1 cellular context compared by ENCODE assay signal in the genomic region with DNA sequence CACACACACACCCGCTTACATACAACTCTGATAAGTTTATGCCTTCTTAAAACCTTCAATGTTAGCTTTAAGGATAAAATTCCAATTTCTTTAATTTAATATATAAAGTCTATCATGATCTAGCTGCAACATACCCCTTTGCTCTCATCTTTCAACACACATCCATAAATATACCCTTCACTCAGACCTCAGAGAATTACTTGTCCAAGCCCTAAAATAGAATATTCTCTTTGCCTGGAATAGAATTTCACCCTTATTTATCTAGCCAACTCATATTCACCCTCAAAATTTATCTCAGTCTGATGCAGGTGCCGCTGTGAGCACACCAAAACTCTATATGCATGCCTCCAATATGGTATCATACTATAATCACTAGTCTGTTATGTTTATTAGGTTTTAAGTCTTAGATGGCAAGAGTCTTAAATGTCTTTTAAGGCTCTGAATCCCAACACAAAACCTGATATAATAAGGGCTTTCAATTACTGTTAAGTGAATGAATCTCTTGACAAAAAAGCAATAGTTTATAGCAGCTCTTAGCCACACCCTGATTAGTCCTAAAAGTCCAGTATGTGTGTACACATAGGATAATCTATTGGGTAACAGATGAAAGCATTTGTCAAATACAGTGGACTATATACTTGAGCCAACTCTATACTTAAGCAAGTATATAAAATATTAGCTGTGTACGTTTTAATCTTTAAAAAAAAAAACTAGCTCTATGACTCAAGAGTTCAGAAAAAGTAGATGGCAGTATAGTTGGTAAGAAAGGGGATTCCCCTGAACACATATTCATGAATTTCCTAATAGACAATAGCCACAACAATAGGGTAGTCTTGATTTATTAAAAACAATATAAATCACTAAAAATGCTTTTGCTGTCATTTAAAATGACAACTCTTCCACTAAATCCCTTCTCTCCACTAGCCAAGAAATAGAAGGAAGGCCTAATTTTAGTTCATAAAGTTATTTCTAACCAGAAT.
TF ChIP-seq lines count a peak whose summit lies in the region.

No MANE protein-coding gene starts in this region.

TF ChIP-seq in endothelial cell of umbilical vein, 7 proteins besides CTCF, POLR2A, EP300 and RAD21:
- TF ChIP-seq JUN (IDR thresholded peaks at IDR 0.05; ENCODE audit: borderline replicate concordance, insufficient read depth, insufficient read length, low read depth) (no peak), GATA2 (IDR thresholded peaks at IDR 0.05; ENCODE audit: insufficient read depth, insufficient read length, low read depth, low read length) (no peak), MYC (IDR thresholded peaks at IDR 0.05; ENCODE audit: low read depth, low read length) (no peak), EZH2 (IDR thresholded peaks at IDR 0.05; ENCODE audit: borderline replicate concordance, low read depth, low read length, severe bottlenecking) (no peak), POLR2AphosphoS5 (IDR thresholded peaks at IDR 0.05; ENCODE audit: insufficient read depth, low read depth, low read length) (no peak), FOS (IDR thresholded peaks at IDR 0.05; ENCODE audit: borderline replicate concordance, insufficient read depth, low read length) (no peak)
- TF ChIP-seq, protein P1, sequence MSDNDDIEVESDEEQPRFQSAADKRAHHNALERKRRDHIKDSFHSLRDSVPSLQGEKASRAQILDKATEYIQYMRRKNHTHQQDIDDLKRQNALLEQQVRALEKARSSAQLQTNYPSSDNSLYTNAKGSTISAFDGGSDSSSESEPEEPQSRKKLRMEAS (IDR thresholded peaks at IDR 0.05; ENCODE audit: insufficient read depth, insufficient read length), result no peak
